In the genomic region with DNA sequence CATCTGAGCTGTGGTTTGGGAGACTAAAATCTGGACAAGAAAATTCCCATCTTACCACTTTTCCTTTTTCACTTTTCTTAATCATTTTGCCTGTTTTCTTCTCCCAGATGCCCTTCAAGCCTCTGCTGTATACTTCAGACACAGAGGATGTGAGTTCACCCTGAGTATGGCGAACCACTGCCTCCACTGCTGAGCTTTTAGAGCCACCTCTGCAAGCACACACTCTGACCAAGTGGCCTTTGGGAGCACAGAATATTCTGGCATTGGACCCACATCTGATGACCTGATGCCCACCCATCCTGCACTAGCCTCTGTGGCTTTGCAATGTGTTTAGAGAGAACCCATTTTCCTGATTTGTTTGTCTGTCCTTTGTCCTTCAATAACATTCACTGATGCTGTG, we compare ENCODE assay signal across 29 cellular contexts. TPM values are rescaled to one million over a fixed set of nuclear protein-coding genes. Genes with fewer than 3 reads are reported as not detected.
DNase-seq lines count a peak whose midpoint lies in the region; ATAC-seq, FAIRE-seq and TF ChIP-seq lines count a peak whose summit lies in the region.
"Had no signal": no experiment of that assay in that cellular context is flagged by ENCODE, and none has a peak within 500 bp of the region (broad histone marks: within the 10 kb centered on the region; RNA-seq: fewer than 3 reads in every experiment).

No MANE protein-coding gene starts in this region.

- no peaks in the 10 kb centered on the region for H3K4me1 ChIP-seq in GM23248 (ENCODE audit: insufficient read depth)
- no peaks in the 10 kb centered on the region for H3K4me1 ChIP-seq in small intestine (ENCODE audit: control insufficient read depth in 2 of 2, insufficient read depth in 1 of 2, low read depth in 1 of 2, low read length in 1 of 2)
- no peaks in the 10 kb centered on the region for H3K4me1 ChIP-seq in right lobe of liver
- H3K4me1 ChIP-seq: transverse colon had no signal

- peak; percentile 13 for DNase-seq in A172 (ENCODE audit: low spot score)
- DNase-seq in GM23248: peak; percentile 26
- peak; percentile 15 for DNase-seq in fibroblast of pulmonary artery (ENCODE audit: low read depth)
- DNase-seq in GDM1 (lab: John Stamatoyannopoulos, UW): no peak
- DNase-seq in small intestine: no peak
- DNase-seq in activated CD4-positive, CD25-positive, alpha-beta regulatory T cell treated with anti-CD3 and anti-CD28 coated beads, Interleukin-2, amount 50 U/mL, for 72 hours: no peak
- no peak for DNase-seq in right lobe of liver
- DNase-seq: activated CD4-positive, alpha-beta T cell treated with anti-CD3 and anti-CD28 coated beads, Interleukin-2, amount 50 U/mL, for 1 hour; activated CD8-positive, alpha-beta memory T cell treated with anti-CD3 and anti-CD28 coated beads, Interleukin-2, amount 50 U/mL, for 4 hours; CD4-positive, alpha-beta memory T cell; DMS79; midbrain; NCI-H1436 treated with DMSO at 0.1 percent for 48 hours; NCI-H82; stimulated activated CD4-positive, alpha-beta T cell treated with anti-CD3 and anti-CD28 coated beads, Interleukin-2, amount 100 ng/mL, for 48 hours; stimulated activated naive CD8-positive, alpha-beta T cell treated with anti-CD3 and anti-CD28 coated beads, Interleukin-15, Interleukin-2, amounts not matched to agents 100 U/mL and 50 U/mL, for 24 hours; T-helper 2 cell; transverse colon had no signal

- no peak for ATAC-seq in right lobe of liver
- ATAC-seq: HCT116; stimulated activated naive CD8-positive, alpha-beta T cell treated with anti-CD3 and anti-CD28 coated beads, Interleukin-15, Interleukin-2, amounts not matched to agents 100 U/mL and 50 U/mL, for 24 hours had no signal

- intact Hi-C loops in right lobe of liver (cut with DNase I): no loop called here

- no peaks in the 10 kb centered on the region for H3K27me3 ChIP-seq in GM23248 (replicated peaks; ENCODE audit: insufficient read depth)
- H3K27me3 ChIP-seq in SU-DHL-6 (ENCODE audit: low read length): no peaks in the 10 kb centered on the region
- no peaks in the 10 kb centered on the region for H3K27me3 ChIP-seq in small intestine (ENCODE audit: control insufficient read depth in 2 of 2, insufficient read depth in 2 of 2, low read length in 2 of 2)
- H3K27me3 ChIP-seq in right lobe of liver: no peaks in the 10 kb centered on the region
- H3K27me3 ChIP-seq: cardiac muscle cell, transverse colon had no signal

- H3K4me3 ChIP-seq in GM23248 (no peak overlapping the region), SU-DHL-6 (ENCODE audit: insufficient read depth, low read length, poor library complexity, severe bottlenecking) (no peak overlapping the region), fibroblast of pulmonary artery (replicated peaks; ENCODE audit: low read depth, low read length) (no peak overlapping the region), small intestine (ENCODE audit: low read depth in 1 of 2, low read length in 2 of 2) (no peak overlapping the region), right lobe of liver (no peak overlapping the region)
- H3K4me3 ChIP-seq: cardiac muscle cell, smooth muscle cell, transverse colon had no signal

- TF ChIP-seq CTCF in SU-DHL-6 (IDR thresholded peaks at IDR 0.05; ENCODE audit: insufficient read depth, low read length, poor library complexity, severe bottlenecking): no peak
- no peak for TF ChIP-seq CTCF in fibroblast of pulmonary artery (IDR thresholded peaks at IDR 0.05; ENCODE audit: low read length, missing control alignments)
- no peak for TF ChIP-seq CTCF in right lobe of liver (IDR thresholded peaks at IDR 0.05)

- H3F3A ChIP-seq in GM23248 (ENCODE audit: insufficient read depth) (no peaks in the 10 kb centered on the region), SU-DHL-6 (ENCODE audit: insufficient read depth) (no peaks in the 10 kb centered on the region)

- H3K4me2 ChIP-seq in GM23248 (ENCODE audit: unreplicated experiment) (no peak overlapping the region), SU-DHL-6 (ENCODE audit: low read depth, low read length, poor library complexity, severe bottlenecking) (no peak overlapping the region)
- H3K4me2 ChIP-seq: smooth muscle cell had no signal

- no peaks in the 10 kb centered on the region for H3K9me2 ChIP-seq in GM23248 (ENCODE audit: insufficient read depth)
- H3K9me2 ChIP-seq in SU-DHL-6 (replicated peaks; ENCODE audit: insufficient read depth, low read length): no peaks in the 10 kb centered on the region

- H4K20me1 ChIP-seq in GM23248 (ENCODE audit: insufficient read depth) (no peaks in the 10 kb centered on the region), SU-DHL-6 (ENCODE audit: low read depth, low read length) (no peaks in the 10 kb centered on the region)

- in situ Hi-C loops in GM23248 (cut with MboI): no loop called here

- no peak for FAIRE-seq in small intestine (lab: Jason Lieb, UNC)

- H2AFZ ChIP-seq in GM23248: no peak overlapping the region
- no peak overlapping the region for H2AFZ ChIP-seq in SU-DHL-6 (ENCODE audit: low read depth, low read length, severe bottlenecking)

- H3K36me3 ChIP-seq in GM23248 (ENCODE audit: low read depth) (no peaks in the 10 kb centered on the region), SU-DHL-6 (ENCODE audit: low read length) (no peaks in the 10 kb centered on the region), small intestine (ENCODE audit: control insufficient read depth in 2 of 2, insufficient read depth in 2 of 2, low read length in 2 of 2) (no peaks in the 10 kb centered on the region), right lobe of liver (no peaks in the 10 kb centered on the region)
- H3K36me3 ChIP-seq: cardiac muscle cell, transverse colon had no signal

- no peak for TF ChIP-seq POLR2A in right lobe of liver (IDR thresholded peaks at IDR 0.05)

- H3K27ac ChIP-seq in GM23248: no peak overlapping the region
- peak overlapping the region; percentile 23; the same call in 1 of the 2 replicates for H3K27ac ChIP-seq in SU-DHL-6 (ENCODE audit: low read depth, low read length)
- H3K27ac ChIP-seq in small intestine (ENCODE audit: low read depth in 1 of 2, low read length in 1 of 2): no peak overlapping the region
- H3K27ac ChIP-seq in right lobe of liver: no peak overlapping the region
- H3K27ac ChIP-seq: cardiac muscle cell, transverse colon, VCaP had no signal

- H3K9me3 ChIP-seq in GM23248 (ENCODE audit: low read depth) (no peaks in the 10 kb centered on the region), SU-DHL-6 (ENCODE audit: insufficient read depth, low read length) (no peaks in the 10 kb centered on the region), small intestine (ENCODE audit: control insufficient read depth, low read depth) (no peaks in the 10 kb centered on the region), right lobe of liver (no peaks in the 10 kb centered on the region)
- H3K9me3 ChIP-seq: transverse colon had no signal

- H3K79me2 ChIP-seq in GM23248 (ENCODE audit: insufficient read depth): no peaks in the 10 kb centered on the region
- no peaks in the 10 kb centered on the region for H3K79me2 ChIP-seq in SU-DHL-6 (ENCODE audit: insufficient read depth, low read length)

- 0 to 15% methylated on average over 1 of the region's 1 CpG for WGBS in GM23248 (ENCODE audit: low coverage in 1 of 2, low lambda C conversion rate in 2 of 2, missing lambda C conversion rate in 2 of 2), 2 experiments
- WGBS in small intestine, 3 donors: 87 to 98% (median 97%) methylated on average over 1 of the region's 1 CpG
- whole genome bisulfite sequencing in right lobe of liver (ENCODE audit: insufficient coverage, low coverage, low lambda C conversion rate, missing lambda C conversion rate): 83% methylated on average over 1 of the region's 1 CpG

- H3K9ac ChIP-seq in GM23248: no peak overlapping the region
- no peak overlapping the region for H3K9ac ChIP-seq in SU-DHL-6 (ENCODE audit: low read length)

RNA-seq across cellular contexts. Expression of a gene that starts 32.5 kb away (rescaled TPM):
- total RNA-seq in A172 (2014; rRNA removed; shearing (Covaris generic)): 0.95 and 5.2 TPM in 2 replicates
- not detected in 2 replicates for total RNA-seq in GM23248 (2014; rRNA removed; shearing (Covaris generic))
- polyA plus RNA-seq in GM23248 (2016; fragmentation: Nextera tagmentation; extraction: Ambion mirVana) (not detected in 2 replicates), small intestine (1 to 10 TPM in 1 of 3 donors, under 1 TPM in 1, not detected in 1; 0.54 to 1.4 TPM)
- total RNA-seq in right lobe of liver: not detected
- total RNA-seq: CD4-positive, alpha-beta memory T cell; dermis microvascular lymphatic vessel endothelial cell; epithelial cell of proximal tubule; smooth muscle cell; transverse colon had no signal
- polyA plus RNA-seq: cardiac muscle cell, neural cell, smooth muscle cell had no signal

RNA-seq across cellular contexts. Expression of a gene that starts 37.2 kb away (rescaled TPM):
- not detected in 2 replicates for total RNA-seq in A172 (2014; rRNA removed; shearing (Covaris generic))
- total RNA-seq in GM23248 (2014; rRNA removed; shearing (Covaris generic)): not detected in 2 replicates
- polyA plus RNA-seq in GM23248 (2016; fragmentation: Nextera tagmentation; extraction: Ambion mirVana): not detected in 2 replicates
- under 1 TPM in 1 of 3 donors, not detected in 2; 0.04 TPM for polyA plus RNA-seq in small intestine
- total RNA-seq in right lobe of liver: not detected
- total RNA-seq: cardiac muscle cell; CD4-positive, alpha-beta memory T cell; dermis microvascular lymphatic vessel endothelial cell; epithelial cell of proximal tubule; posterior vena cava; SK-MEL-5; smooth muscle cell; transverse colon had no signal
- polyA plus RNA-seq: adipose tissue; cardiac muscle cell; CD4-positive, alpha-beta memory T cell; neural cell; smooth muscle cell had no signal

Comparison
In these comparisons a context has a peak if more than half of its experiments do, and no peak if none do; other contexts are left out.
1. DNase-seq: peak in A172 (single experiment), GM23248 (single experiment) and fibroblast of pulmonary artery (single experiment); none in GDM1 (single experiment), small intestine (single experiment), activated CD4-positive, CD25-positive, alpha-beta regulatory T cell treated with anti-CD3 and anti-CD28 coated beads, Interleukin-2, amount 50 U/mL, for 72 hours (single experiment) and right lobe of liver (0 of 3).